8 cellular contexts compared by ENCODE assay signal in genomic region chr2:190318931-190319556, GRCh38. TPM values are rescaled to one million over a fixed set of nuclear protein-coding genes. Genes with fewer than 3 reads are reported as not detected.
A peak's percentile ranks its signal among the peaks of the same experiment; 100 is the strongest.
DNase-seq lines count a peak whose midpoint lies in the region; ATAC-seq and TF ChIP-seq lines count a peak whose summit lies in the region.

No MANE protein-coding gene starts in this region.

- DNase-seq in C1 segment of cervical spinal cord (lab: John Stamatoyannopoulos, UW): peak in 8 of 14 donors; percentile 57 to 77 (median 69)
- peak in 13 of 34 experiments; percentile 2 to 31 (median 8) for DNase-seq in T-cell
- no peak for DNase-seq in endothelial cell (ENCODE audit: low spot score)
- no peak for DNase-seq in NCI-H1048 (lab: John Stamatoyannopoulos, UW)

- POLR2A ChIA-PET in T-cell (lab: Charles Lee): interaction anchor here in 1 of 2 donors (1.0 to 1.2 kb wide), 2 partner anchors 8 to 482 kb away, joined by 3 read pairs; no protein-coding TSS in a partner anchor

- H3K27ac Mint-ChIP-seq in T-cell (peak overlapping the region; percentile 92 to 97), endothelial cell (ENCODE audit: unreplicated experiment) (peak overlapping the region; percentile 62)

- peak overlapping the region; percentile 18 for H3K9ac ChIP-seq in muscle layer of colon (ENCODE audit: low read length)

- H3K36me3 Mint-ChIP-seq in T-cell: no peaks in the 10 kb centered on the region
- H3K36me3 Mint-ChIP-seq in endothelial cell (ENCODE audit: low read depth, unreplicated experiment): peaks cover 4% of the 10 kb centered on the region

- no peaks in the 10 kb centered on the region for H3K9me3 ChIP-seq in muscle layer of colon (ENCODE audit: low read length)

- peaks cover 31% of the 10 kb centered on the region for H3K4me1 ChIP-seq in muscle layer of colon (ENCODE audit: insufficient read depth, low read length)

- no peaks in the 10 kb centered on the region for H3K9me3 Mint-ChIP-seq in T-cell
- no peaks in the 10 kb centered on the region for H3K9me3 Mint-ChIP-seq in endothelial cell (ENCODE audit: unreplicated experiment)

- no peaks in the 10 kb centered on the region for H3K27me3 ChIP-seq in muscle layer of colon (ENCODE audit: control insufficient read depth in 1 of 2, insufficient read depth in 2 of 2, low read length in 2 of 2)

- peak overlapping the region; percentile 79 for H3K27ac ChIP-seq in muscle layer of colon (ENCODE audit: low read depth, low read length)

- peak overlapping the region; percentile 85 to 91 for H3K4me3 ChIP-seq in muscle layer of colon (ENCODE audit: low read depth in 1 of 2, low read length in 2 of 2)

- no peaks in the 10 kb centered on the region for H3K36me3 ChIP-seq in muscle layer of colon (ENCODE audit: insufficient read depth, low read length)

- ATAC-seq in GM19035 (IDR thresholded peaks at IDR 0.05; ENCODE audit: unreplicated experiment) (peak; percentile 37), HG03159 (IDR thresholded peaks at IDR 0.05; ENCODE audit: unreplicated experiment) (peak; percentile 35), T-cell (replicated peaks in 1 of 4) (peak; percentile 60 to 71 (median 65)), GM18520 (IDR thresholded peaks at IDR 0.05; ENCODE audit: unreplicated experiment) (no peak)

- CTCF ChIA-PET in T-cell (lab: Charles Lee): interaction anchor here (0.5 to 2.5 kb wide), 10 partner anchors 10 to 641 kb away, joined by 3 to 7 read pairs (median 4); no protein-coding TSS in a partner anchor

- no peaks in the 10 kb centered on the region for H3K27me3 Mint-ChIP-seq in T-cell
- no peaks in the 10 kb centered on the region for H3K27me3 Mint-ChIP-seq in endothelial cell (ENCODE audit: unreplicated experiment)

- H3K4me3 Mint-ChIP-seq in T-cell (peak overlapping the region; percentile 89 to 99 (median 95)), endothelial cell (ENCODE audit: unreplicated experiment) (peak overlapping the region; percentile 96)

- no peak for TF ChIP-seq CTCF in endothelial cell (IDR thresholded peaks at IDR 0.05; ENCODE audit: unreplicated experiment)

- peaks cover 53 to 61% (median 56%) of the 10 kb centered on the region in 3 donors for H3K4me1 Mint-ChIP-seq in T-cell
- H3K4me1 Mint-ChIP-seq in endothelial cell (ENCODE audit: unreplicated experiment): peaks cover 25% of the 10 kb centered on the region

RNA-seq across cellular contexts. Expression of gene HIBCH, which starts 0.6 kb away (rescaled TPM):
- 10 to 100 TPM; 15.5 to 19.8 (median 19.4) TPM for total RNA-seq in T-cell
- 29.8 TPM for total RNA-seq in endothelial cell (ENCODE audit: unreplicated experiment)

RNA-seq across cellular contexts. Expression of gene INPP1, which starts 24.3 kb away (rescaled TPM):
- 1 to 10 TPM; 2.1 to 7.1 (median 2.9) TPM for total RNA-seq in T-cell
- total RNA-seq in endothelial cell (ENCODE audit: unreplicated experiment): 11.7 TPM

Comparison
In these comparisons a context has a peak if more than half of its experiments do, and no peak if none do; other contexts are left out.
1. DNase-seq: peak in C1 segment of cervical spinal cord (8 of 14); none in endothelial cell (single experiment) and NCI-H1048 (single experiment).